Comparison of ENCODE assay signal across 25 cellular contexts in the genomic region with DNA sequence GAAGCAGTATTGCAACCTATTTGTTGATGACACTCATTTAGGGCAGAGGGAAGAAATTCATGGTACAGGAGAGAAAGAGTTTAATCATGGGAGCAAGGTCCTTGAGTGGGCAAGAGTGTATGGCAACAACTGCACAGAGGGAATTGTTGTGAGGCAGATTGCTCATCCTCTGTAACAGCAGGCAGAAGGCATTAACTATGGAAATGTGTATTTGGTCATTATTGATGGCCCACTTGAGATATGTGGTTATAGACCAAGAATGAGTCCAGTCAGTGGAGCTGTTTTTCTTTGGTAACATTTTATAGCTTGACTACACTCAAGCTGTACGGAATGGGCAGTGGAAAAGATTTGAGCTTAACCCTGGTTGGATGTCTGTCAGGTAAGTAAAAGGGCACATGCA. TPM values are rescaled to one million over a fixed set of nuclear protein-coding genes. Genes with fewer than 3 reads are reported as not detected.
A peak's percentile ranks its signal among the peaks of the same experiment; 100 is the strongest.
DNase-seq lines count a peak whose midpoint lies in the region; ATAC-seq, FAIRE-seq and TF ChIP-seq lines count a peak whose summit lies in the region.
"Had no signal": no experiment of that assay in that cellular context is flagged by ENCODE, and none has a peak within 500 bp of the region (broad histone marks: within the 10 kb centered on the region; RNA-seq: fewer than 3 reads in every experiment).

No MANE protein-coding gene starts in this region.

- H3K79me2 ChIP-seq in keratinocyte (ENCODE audit: control insufficient read depth, insufficient read depth, low read length), result no peaks in the 10 kb centered on the region

- H3K27ac Mint-ChIP-seq in activated CD8-positive, alpha-beta T cell treated with anti-CD3 and anti-CD28 coated beads for 36 hours, result peak overlapping the region; percentile 4
- H3K27ac Mint-ChIP-seq in activated CD8-positive, alpha-beta T cell treated with anti-CD3 and anti-CD28 coated beads, Interleukin-2, amount 10 ng/mL, durations not matched to agents 7 days and 5 days, result no peak overlapping the region
- peak overlapping the region in 3 of 8 donors; percentile 9 to 48 (median 13) for H3K27ac Mint-ChIP-seq in CD8-positive, alpha-beta memory T cell

- CTCF ChIA-PET in activated CD8-positive, alpha-beta T cell treated with anti-CD3 and anti-CD28 coated beads for 36 hours (lab: Charles Lee), result interaction anchor here (0.6 kb wide), 1 partner anchor 25 kb away, joined by 3 read pairs; no protein-coding TSS in a partner anchor
- CTCF ChIA-PET in activated CD8-positive, alpha-beta T cell treated with anti-CD3 and anti-CD28 coated beads, Interleukin-2, amount 10 ng/mL, durations not matched to agents 7 days and 5 days (lab: Charles Lee), result interaction anchor here (1.2 kb wide), 1 partner anchor 25 kb away, joined by 3 read pairs; no protein-coding TSS in a partner anchor
- CTCF ChIA-PET in CD8-positive, alpha-beta memory T cell (lab: Charles Lee), result no interaction called here

- intact Hi-C loops in activated CD8-positive, alpha-beta T cell treated with anti-CD3 and anti-CD28 coated beads for 36 hours (cut with micrococcal nuclease), result no loop called here

- dilution Hi-C loops in keratinocyte (cut with MboI; ENCODE audit: extremely low pct_ligation_motif_present, low sequenced_read_pairs), result no loop called here

- no peaks in the 10 kb centered on the region for H3K9me1 ChIP-seq in keratinocyte (ENCODE audit: control insufficient read depth, extremely low read depth, insufficient read depth, low read length)

- H3K4me2 ChIP-seq in keratinocyte (ENCODE audit: control insufficient read depth, extremely low read depth, insufficient read depth, low read depth, low read length), result no peak overlapping the region

- no peak for ATAC-seq in activated CD8-positive, alpha-beta T cell treated with anti-CD3 and anti-CD28 coated beads for 36 hours
- no peak for ATAC-seq in activated CD8-positive, alpha-beta T cell treated with anti-CD3 and anti-CD28 coated beads, Interleukin-2, amount 10 ng/mL, durations not matched to agents 7 days and 5 days
- ATAC-seq in HG03175 (IDR thresholded peaks at IDR 0.05; ENCODE audit: unreplicated experiment), result no peak
- ATAC-seq: Right ventricle myocardium inferior had no signal

- H3K4me3 ChIP-seq in keratinocyte (ENCODE audit: control insufficient read depth in 2 of 3, extremely low read depth in 1 of 3, insufficient read depth in 2 of 3, low read depth in 1 of 3, low read length in 3 of 3), result no peak overlapping the region
- no peak overlapping the region for H3K4me3 ChIP-seq in CD8-positive, alpha-beta memory T cell (ENCODE audit: low read length)
- H3K4me3 ChIP-seq: SJSA1 had no signal

- no peaks in the 10 kb centered on the region for H4K20me1 ChIP-seq in keratinocyte (ENCODE audit: control insufficient read depth, extremely low read depth, insufficient read depth, low read length)

- no peaks in the 10 kb centered on the region for H3K9me3 ChIP-seq in keratinocyte (ENCODE audit: control insufficient read depth, low read depth, low read length)
- H3K9me3 ChIP-seq in CD8-positive, alpha-beta memory T cell (ENCODE audit: low read length), result no peaks in the 10 kb centered on the region
- H3K9me3 ChIP-seq: SJSA1 had no signal

- H3K27me3 ChIP-seq in keratinocyte (ENCODE audit: control insufficient read depth, extremely low read depth, insufficient read depth, low read length), result no peaks in the 10 kb centered on the region
- H3K27me3 ChIP-seq in CD8-positive, alpha-beta memory T cell (ENCODE audit: insufficient read depth, low read length, poor library complexity, severe bottlenecking), result no peaks in the 10 kb centered on the region
- H3K27me3 ChIP-seq: SJSA1 had no signal

- no peak overlapping the region for H3K9ac ChIP-seq in keratinocyte (ENCODE audit: control insufficient read depth, extremely low read depth, insufficient read depth, low read length)

- H3K36me3 Mint-ChIP-seq in activated CD8-positive, alpha-beta T cell treated with anti-CD3 and anti-CD28 coated beads for 36 hours (ENCODE audit: low read depth), result peaks cover 12% of the 10 kb centered on the region
- peaks cover 19% of the 10 kb centered on the region for H3K36me3 Mint-ChIP-seq in activated CD8-positive, alpha-beta T cell treated with anti-CD3 and anti-CD28 coated beads, Interleukin-2, amount 10 ng/mL, durations not matched to agents 7 days and 5 days (ENCODE audit: low read depth)
- peaks cover 0 to 32% (median 11%) of the 10 kb centered on the region in 3 donors for H3K36me3 Mint-ChIP-seq in CD8-positive, alpha-beta memory T cell

- H2AFZ ChIP-seq in keratinocyte (ENCODE audit: control insufficient read depth, low read length), result no peak overlapping the region

- H3K4me1 Mint-ChIP-seq in activated CD8-positive, alpha-beta T cell treated with anti-CD3 and anti-CD28 coated beads for 36 hours (ENCODE audit: low read depth), result no peaks in the 10 kb centered on the region
- H3K4me1 Mint-ChIP-seq in activated CD8-positive, alpha-beta T cell treated with anti-CD3 and anti-CD28 coated beads, Interleukin-2, amount 10 ng/mL, durations not matched to agents 7 days and 5 days (ENCODE audit: low read depth), result no peaks in the 10 kb centered on the region
- H3K4me1 Mint-ChIP-seq in CD8-positive, alpha-beta memory T cell, result no peaks in the 10 kb centered on the region

- no peak overlapping the region for H3K4me3 Mint-ChIP-seq in activated CD8-positive, alpha-beta T cell treated with anti-CD3 and anti-CD28 coated beads for 36 hours
- no peak overlapping the region for H3K4me3 Mint-ChIP-seq in activated CD8-positive, alpha-beta T cell treated with anti-CD3 and anti-CD28 coated beads, Interleukin-2, amount 10 ng/mL, durations not matched to agents 7 days and 5 days
- H3K4me3 Mint-ChIP-seq in CD8-positive, alpha-beta memory T cell, result no peak overlapping the region

- H3K4me1 ChIP-seq in keratinocyte (ENCODE audit: control insufficient read depth, extremely low read depth, insufficient read depth, low read length), result peaks cover 10% of the 10 kb centered on the region
- H3K4me1 ChIP-seq in CD8-positive, alpha-beta memory T cell (ENCODE audit: insufficient read depth, low read length), result no peaks in the 10 kb centered on the region
- H3K4me1 ChIP-seq: SJSA1 had no signal

- no peak for DNase-seq in activated CD8-positive, alpha-beta T cell treated with anti-CD3 and anti-CD28 coated beads for 36 hours
- DNase-seq in activated CD8-positive, alpha-beta T cell treated with anti-CD3 and anti-CD28 coated beads, Interleukin-2, amount 10 ng/mL, durations not matched to agents 7 days and 5 days, result no peak
- peak; percentile 15 for DNase-seq in OCI-M1 (lab: John Stamatoyannopoulos, UW)
- no peak for DNase-seq in keratinocyte (ENCODE audit: low read depth, low spot score)
- DNase-seq in stromal cell of bone marrow (ENCODE audit: low read depth), result peak; percentile 62
- DNase-seq in CD8-positive, alpha-beta memory T cell, result no peak
- no peak for DNase-seq in NCI-H748 treated with DMSO at 0.1 percent for 48 hours (lab: John Stamatoyannopoulos, UW)
- DNase-seq: AML-193, C1 segment of cervical spinal cord, DMS 273 treated with DMSO at 0.1 percent for 48 hours, GDM1, KG1, NCI-H1092 treated with DMSO at 0.1 percent for 48 hours, NCI-H1436 treated with DMSO at 0.1 percent for 48 hours, NCI-H1930, NCI-H2227 treated with DMSO at 0.1 percent for 48 hours, NCI-H510A, NCI-H82 had no signal

- peaks cover 3 to 14% of the 10 kb centered on the region in 2 experiments for H3K36me3 ChIP-seq in keratinocyte (ENCODE audit: control insufficient read depth in 2 of 2, extremely low read depth in 1 of 2, insufficient read depth in 2 of 2, low read length in 2 of 2)
- peaks cover 27% of the 10 kb centered on the region for H3K36me3 ChIP-seq in CD8-positive, alpha-beta memory T cell (ENCODE audit: insufficient read depth, low read length)

- no peaks in the 10 kb centered on the region for H3K9me3 Mint-ChIP-seq in activated CD8-positive, alpha-beta T cell treated with anti-CD3 and anti-CD28 coated beads for 36 hours
- H3K9me3 Mint-ChIP-seq in activated CD8-positive, alpha-beta T cell treated with anti-CD3 and anti-CD28 coated beads, Interleukin-2, amount 10 ng/mL, durations not matched to agents 7 days and 5 days (ENCODE audit: insufficient read depth), result no peaks in the 10 kb centered on the region
- H3K9me3 Mint-ChIP-seq in CD8-positive, alpha-beta memory T cell, result no peaks in the 10 kb centered on the region

- FAIRE-seq in keratinocyte (lab: Jason Lieb, UNC), result peak; percentile 74

- H3K27me3 Mint-ChIP-seq in activated CD8-positive, alpha-beta T cell treated with anti-CD3 and anti-CD28 coated beads for 36 hours, result no peaks in the 10 kb centered on the region
- H3K27me3 Mint-ChIP-seq in activated CD8-positive, alpha-beta T cell treated with anti-CD3 and anti-CD28 coated beads, Interleukin-2, amount 10 ng/mL, durations not matched to agents 7 days and 5 days (ENCODE audit: low read depth), result no peaks in the 10 kb centered on the region
- no peaks in the 10 kb centered on the region for H3K27me3 Mint-ChIP-seq in CD8-positive, alpha-beta memory T cell

- POLR2A ChIA-PET in activated CD8-positive, alpha-beta T cell treated with anti-CD3 and anti-CD28 coated beads for 36 hours (lab: Charles Lee), result no interaction called here
- POLR2A ChIA-PET in activated CD8-positive, alpha-beta T cell treated with anti-CD3 and anti-CD28 coated beads, Interleukin-2, amount 10 ng/mL, durations not matched to agents 7 days and 5 days (lab: Charles Lee), result no interaction called here
- POLR2A ChIA-PET in CD8-positive, alpha-beta memory T cell (lab: Charles Lee), result no interaction called here

- H3K27ac ChIP-seq in keratinocyte (ENCODE audit: control insufficient read depth, insufficient read depth, low read length), result no peak overlapping the region
- no peak overlapping the region for H3K27ac ChIP-seq in CD8-positive, alpha-beta memory T cell (ENCODE audit: low read depth, low read length)
- H3K27ac ChIP-seq: SJSA1 had no signal

- TF ChIP-seq CTCF in activated CD8-positive, alpha-beta T cell treated with anti-CD3 and anti-CD28 coated beads for 36 hours (IDR thresholded peaks at IDR 0.05), result no peak
- TF ChIP-seq CTCF in keratinocyte (optimal IDR thresholded peaks at IDR 0.05 in 1 of 3, IDR thresholded peaks at IDR 0.05 in 1 of 3, conservative IDR thresholded peaks at IDR 0.05 in 1 of 3; ENCODE audit: extremely low read depth in 1 of 3, insufficient read depth in 2 of 3, low read length in 3 of 3), result no peak

RNA-seq across cellular contexts. Expression of gene PLRG1, which starts 15.9 kb away (rescaled TPM):
- total RNA-seq in activated CD8-positive, alpha-beta T cell treated with anti-CD3 and anti-CD28 coated beads for 36 hours, result 100 to 1,000 TPM; 114 to 121 TPM
- 10 to 100 TPM; 80.1 to 82.6 TPM for total RNA-seq in activated CD8-positive, alpha-beta T cell treated with anti-CD3 and anti-CD28 coated beads, Interleukin-2, amount 10 ng/mL, durations not matched to agents 7 days and 5 days
- polyA plus RNA-seq in keratinocyte, result 111 to 132 TPM (median 112 TPM) in 3 replicates
- 69.7 TPM for polyA plus RNA-seq in keratinocyte (2011; ENCODE audit: low read depth)
- 54.7 and 125 TPM in 2 replicates for polyA plus RNA-seq in keratinocyte (2011; cell fraction: cytosol; rRNA removed)
- 87.8 and 101 TPM in 2 replicates for polyA plus RNA-seq in keratinocyte (2011; cell fraction: nucleus; rRNA removed)
- 68.5 and 72.4 TPM in 2 replicates for polyA plus RNA-seq in keratinocyte (2012; ENCODE audit: low replicate concordance)
- 58.4 to 129 TPM (median 81.8 TPM) in 3 replicates for polyA minus RNA-seq in keratinocyte
- 51.0 TPM for polyA minus RNA-seq in keratinocyte (2011; cell fraction: cytosol; rRNA and poly(A)+ RNA removed)
- polyA minus RNA-seq in keratinocyte (2011; cell fraction: nucleus; rRNA and poly(A)+ RNA removed), result 27.1 and 65.5 TPM in 2 replicates
- 100 to 1,000 TPM; 136 to 139 TPM for total RNA-seq in CD8-positive, alpha-beta memory T cell
- polyA plus RNA-seq in CD8-positive, alpha-beta memory T cell, result 79.6 TPM

RNA-seq across cellular contexts. Expression of gene FGB, which starts 28.5 kb away (rescaled TPM):
- not detected for total RNA-seq in activated CD8-positive, alpha-beta T cell treated with anti-CD3 and anti-CD28 coated beads for 36 hours
- not detected for total RNA-seq in activated CD8-positive, alpha-beta T cell treated with anti-CD3 and anti-CD28 coated beads, Interleukin-2, amount 10 ng/mL, durations not matched to agents 7 days and 5 days
- polyA plus RNA-seq in keratinocyte, result not detected in 3 replicates
- polyA plus RNA-seq in keratinocyte (2011; ENCODE audit: low read depth), result not detected
- polyA plus RNA-seq in keratinocyte (2011; cell fraction: cytosol; rRNA removed), result not detected in 2 replicates
- not detected in 2 replicates for polyA plus RNA-seq in keratinocyte (2011; cell fraction: nucleus; rRNA removed)
- polyA plus RNA-seq in keratinocyte (2012; ENCODE audit: low replicate concordance), result not detected in 2 replicates
- not detected in 3 replicates for polyA minus RNA-seq in keratinocyte
- polyA minus RNA-seq in keratinocyte (2011; cell fraction: cytosol; rRNA and poly(A)+ RNA removed), result not detected
- polyA minus RNA-seq in keratinocyte (2011; cell fraction: nucleus; rRNA and poly(A)+ RNA removed), result not detected in 2 replicates
- not detected for total RNA-seq in CD8-positive, alpha-beta memory T cell
- polyA plus RNA-seq in CD8-positive, alpha-beta memory T cell, result not detected
- total RNA-seq: A172, HT1080, Right ventricle myocardium inferior, SJSA1 had no signal

RNA-seq across cellular contexts. Expression of gene DCHS2, which starts 42.7 kb away (rescaled TPM):
- not detected for total RNA-seq in activated CD8-positive, alpha-beta T cell treated with anti-CD3 and anti-CD28 coated beads for 36 hours
- total RNA-seq in activated CD8-positive, alpha-beta T cell treated with anti-CD3 and anti-CD28 coated beads, Interleukin-2, amount 10 ng/mL, durations not matched to agents 7 days and 5 days, result not detected
- polyA plus RNA-seq in keratinocyte, result 0.01 TPM in 2 of 3 replicates, not detected in the other
- polyA plus RNA-seq in keratinocyte (2011; ENCODE audit: low read depth), result not detected
- not detected in 2 replicates for polyA plus RNA-seq in keratinocyte (2011; cell fraction: cytosol; rRNA removed)
- 0.01 and 0.03 TPM in 2 replicates for polyA plus RNA-seq in keratinocyte (2011; cell fraction: nucleus; rRNA removed)
- 0.03 TPM in 1 of 2 replicates, not detected in the other for polyA plus RNA-seq in keratinocyte (2012; ENCODE audit: low replicate concordance)
- 0.16 TPM in 1 of 3 replicates, not detected in the others for polyA minus RNA-seq in keratinocyte
- not detected for polyA minus RNA-seq in keratinocyte (2011; cell fraction: cytosol; rRNA and poly(A)+ RNA removed)
- 0.23 and 0.42 TPM in 2 replicates for polyA minus RNA-seq in keratinocyte (2011; cell fraction: nucleus; rRNA and poly(A)+ RNA removed)
- under 1 TPM in 1 of 2 experiments, not detected in 1; 0.09 TPM for total RNA-seq in CD8-positive, alpha-beta memory T cell
- not detected for polyA plus RNA-seq in CD8-positive, alpha-beta memory T cell
- total RNA-seq: A172, HT1080, Right ventricle myocardium inferior, SJSA1 had no signal
- polyA plus RNA-seq: AG04450 had no signal

RNA-seq across cellular contexts. Expression of gene FGA, which starts 56.2 kb away (rescaled TPM):
- not detected for total RNA-seq in activated CD8-positive, alpha-beta T cell treated with anti-CD3 and anti-CD28 coated beads for 36 hours
- not detected for total RNA-seq in activated CD8-positive, alpha-beta T cell treated with anti-CD3 and anti-CD28 coated beads, Interleukin-2, amount 10 ng/mL, durations not matched to agents 7 days and 5 days
- polyA plus RNA-seq in keratinocyte, result not detected in 3 replicates
- polyA plus RNA-seq in keratinocyte (2011; ENCODE audit: low read depth), result 0.30 TPM
- not detected in 2 replicates for polyA plus RNA-seq in keratinocyte (2011; cell fraction: cytosol; rRNA removed)
- not detected in 2 replicates for polyA plus RNA-seq in keratinocyte (2011; cell fraction: nucleus; rRNA removed)
- polyA plus RNA-seq in keratinocyte (2012; ENCODE audit: low replicate concordance), result not detected in 2 replicates
- not detected in 3 replicates for polyA minus RNA-seq in keratinocyte
- polyA minus RNA-seq in keratinocyte (2011; cell fraction: cytosol; rRNA and poly(A)+ RNA removed), result not detected
- not detected in 2 replicates for polyA minus RNA-seq in keratinocyte (2011; cell fraction: nucleus; rRNA and poly(A)+ RNA removed)
- total RNA-seq in CD8-positive, alpha-beta memory T cell, result not detected
- not detected for polyA plus RNA-seq in CD8-positive, alpha-beta memory T cell
- total RNA-seq: A172, H4, HT1080, Right ventricle myocardium inferior, SJSA1 had no signal

Comparison
In these comparisons a context has a peak if more than half of its experiments do, and no peak if none do; other contexts are left out.
1. DNase-seq: peak in OCI-M1 (single experiment) and stromal cell of bone marrow (single experiment); none in activated CD8-positive, alpha-beta T cell treated with anti-CD3 and anti-CD28 coated beads for 36 hours (single experiment), activated CD8-positive, alpha-beta T cell treated with anti-CD3 and anti-CD28 coated beads, Interleukin-2, amount 10 ng/mL, durations not matched to agents 7 days and 5 days (single experiment), keratinocyte (single experiment), CD8-positive, alpha-beta memory T cell (0 of 5) and NCI-H748 treated with DMSO at 0.1 percent for 48 hours (single experiment).